Comparison of ENCODE assay signal across 28 cellular contexts in the genomic region with DNA sequence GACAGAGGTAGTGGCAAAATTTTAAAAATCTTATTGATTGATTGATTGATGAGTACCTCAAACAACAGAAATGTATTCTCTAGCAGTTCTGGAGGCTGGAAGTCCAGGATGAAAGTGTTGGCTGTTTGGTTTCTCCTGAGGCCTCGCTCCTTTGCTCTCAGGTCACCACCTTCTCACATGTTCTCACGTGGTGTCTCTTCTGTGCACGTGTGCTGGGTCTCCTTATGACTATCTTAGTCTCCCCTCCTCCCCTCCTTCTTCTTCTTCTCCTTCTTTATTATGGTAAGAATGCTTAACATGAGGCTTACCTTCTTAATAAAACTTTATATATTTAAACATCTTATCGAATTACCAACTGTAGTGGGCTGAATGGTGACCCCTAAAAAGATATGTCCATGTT.
"Had no signal": no experiment of that assay in that cellular context is flagged by ENCODE, and none has a peak within 500 bp of the region (broad histone marks: within the 10 kb centered on the region; RNA-seq: fewer than 3 reads in every experiment).

No MANE protein-coding gene starts in this region.

- H3K4me1 ChIP-seq: colonic mucosa, esophagus muscularis mucosa, esophagus squamous epithelium, foreskin keratinocyte, gastrocnemius medialis, gastroesophageal sphincter, heart left ventricle, heart right ventricle had no signal

- H3K27me3 ChIP-seq: colonic mucosa, esophagus muscularis mucosa, esophagus squamous epithelium, foreskin keratinocyte, gastrocnemius medialis, gastroesophageal sphincter, heart left ventricle, heart right ventricle had no signal

- FAIRE-seq: colon, endometrium, endothelial cell of umbilical vein, frontal cortex had no signal

- H3K4me3 ChIP-seq: colonic mucosa, coronary artery, dorsolateral prefrontal cortex, esophagus muscularis mucosa, esophagus squamous epithelium, gastrocnemius medialis, gastroesophageal sphincter, heart left ventricle, heart right ventricle had no signal

- ATAC-seq: effector memory CD8-positive, alpha-beta T cell; esophagus mucosa; foreskin keratinocyte; gastrocnemius medialis; gastroesophageal sphincter; heart left ventricle; heart right ventricle had no signal

- H3K9me3 ChIP-seq: colonic mucosa, esophagus muscularis mucosa, esophagus squamous epithelium, gastrocnemius medialis, gastroesophageal sphincter, heart left ventricle, heart right ventricle had no signal

- H3K36me3 ChIP-seq: colonic mucosa, esophagus muscularis mucosa, esophagus squamous epithelium, gastrocnemius medialis, gastroesophageal sphincter, heart left ventricle, heart right ventricle had no signal

- H3K27ac ChIP-seq: colonic mucosa, coronary artery, dorsolateral prefrontal cortex, epithelial cell of prostate, esophagus muscularis mucosa, esophagus squamous epithelium, foreskin keratinocyte, gastrocnemius medialis, gastroesophageal sphincter, heart left ventricle, heart right ventricle had no signal

- DNase-seq: colonic mucosa; cortex of kidney; dermis blood vessel endothelial cell; dorsolateral prefrontal cortex; effector CD4-positive, alpha-beta T cell; effector CD8-positive, alpha-beta T cell; effector memory CD4-positive, alpha-beta T cell; effector memory CD8-positive, alpha-beta T cell; endodermal cell; erythroblast; esophagus squamous epithelium; foreskin fibroblast; foreskin keratinocyte; foreskin melanocyte; gastrocnemius medialis; glutamatergic neuron; head of caudate nucleus; heart left ventricle; heart right ventricle had no signal
